ENCODE assay signal across 13 cellular contexts in genomic region chr5:142972064-142972463, GRCh38.
"Had no signal": no experiment of that assay in that cellular context is flagged by ENCODE, and none has a peak within 500 bp of the region (broad histone marks: within the 10 kb centered on the region; RNA-seq: fewer than 3 reads in every experiment).

No MANE protein-coding gene starts in this region.

- DNase-seq: activated CD4-positive, alpha-beta T cell treated with anti-CD3 and anti-CD28 coated beads for 48 hours; activated effector memory CD4-positive, alpha-beta T cell treated with anti-CD3 and anti-CD28 coated beads, Interleukin-2, amount 50 U/mL, for 16 hours; activated T-cell treated with anti-CD3 and anti-CD28 coated beads, Interleukin-2, amount 50 U/mL, for 24 hours; anterior cingulate cortex; dorsolateral prefrontal cortex; esophagus squamous epithelium; foreskin fibroblast; nephron progenitor cell; ovary; stimulated activated CD4-positive, alpha-beta T cell treated with anti-CD3 and anti-CD28 coated beads, Interleukin-2, amount 100 ng/mL, for 48 hours; stomach had no signal

- H3K4me1 ChIP-seq: esophagus squamous epithelium had no signal

- H3K36me3 ChIP-seq: esophagus squamous epithelium, ovary, stomach had no signal

- H3K4me3 ChIP-seq: dorsolateral prefrontal cortex, esophagus squamous epithelium, ovary, stomach had no signal

- H3K4me3 Mint-ChIP-seq: activated T-cell treated with anti-CD3 and anti-CD28 coated beads, Interleukin-2, amount 50 U/mL, for 24 hours; nephron progenitor cell; WTC11 had no signal

- H3K27me3 ChIP-seq: dorsolateral prefrontal cortex, esophagus squamous epithelium, ovary, stomach had no signal

- H3K27me3 Mint-ChIP-seq: activated T-cell treated with anti-CD3 and anti-CD28 coated beads, Interleukin-2, amount 50 U/mL, for 24 hours had no signal

- H3K4me1 Mint-ChIP-seq: nephron progenitor cell had no signal

- H3K27ac ChIP-seq: esophagus squamous epithelium, ovary, stomach had no signal

- H3K27ac Mint-ChIP-seq: nephron progenitor cell, WTC11 had no signal

- H3K9me3 ChIP-seq: esophagus squamous epithelium, ovary, stomach had no signal

- H3K9me3 Mint-ChIP-seq: activated T-cell treated with anti-CD3 and anti-CD28 coated beads, Interleukin-2, amount 50 U/mL, for 24 hours; nephron progenitor cell; WTC11 had no signal

- ATAC-seq: activated naive CD4-positive, alpha-beta T cell treated with anti-CD3 and anti-CD28 coated beads, Interleukin-2, amount 50 U/mL, for 72 hours; WTC11 had no signal

- H3K36me3 Mint-ChIP-seq: activated naive CD4-positive, alpha-beta T cell treated with anti-CD3 and anti-CD28 coated beads, Interleukin-2, amount 50 U/mL, for 72 hours; WTC11 had no signal
